In the genomic region with DNA sequence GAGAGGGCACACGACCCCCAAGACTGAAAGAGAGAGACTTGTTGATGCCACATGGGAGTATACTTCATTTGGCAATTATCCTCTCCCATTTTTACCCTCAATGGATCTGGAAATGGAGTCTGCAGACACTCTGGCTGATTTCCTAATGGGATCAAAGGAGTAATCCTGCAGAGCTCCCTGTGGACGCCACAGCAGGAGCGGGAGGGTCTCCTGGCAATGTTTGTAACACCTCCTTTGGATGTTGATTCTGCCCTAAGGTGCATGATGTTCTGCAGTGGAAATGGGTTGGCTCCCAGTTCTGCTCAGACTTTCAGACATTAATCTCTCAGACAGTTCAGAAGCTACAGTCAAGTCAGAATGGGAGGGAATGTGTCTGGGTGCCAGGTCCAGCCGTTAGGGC, we compare ENCODE assay signal across 14 cellular contexts.
A peak's percentile ranks its signal among the peaks of the same experiment; 100 is the strongest.
DNase-seq lines count a peak whose midpoint lies in the region; ATAC-seq and TF ChIP-seq lines count a peak whose summit lies in the region.
"Had no signal": no experiment of that assay in that cellular context is flagged by ENCODE, and none has a peak within 500 bp of the region (broad histone marks: within the 10 kb centered on the region; RNA-seq: fewer than 3 reads in every experiment).

No MANE protein-coding gene starts in this region.

- DNase-seq in NCI-H82 treated with DMSO at 0.1 percent for 48 hours (lab: John Stamatoyannopoulos, UW; ENCODE audit: unreplicated experiment) (peak; percentile 14), endodermal cell (peak; percentile 75), DMS 273 (lab: John Stamatoyannopoulos, UW; ENCODE audit: unreplicated experiment) (no peak), HuH-7.5 (ENCODE audit: low spot score) (no peak), upper lobe of left lung (no peak)
- DNase-seq in natural killer cell treated with Interleukin-12 subunit alpha and Interleukin-12 subunit beta and Interleukin-15 and Interleukin-18, amount 100 ng/mL, for 72 hours (ENCODE audit: low spot score): no peak
- DNase-seq: 8988T; CD4-positive, alpha-beta memory T cell; DMS79 treated with DMSO at 0.1 percent for 48 hours; H9; IMR-90 had no signal

- TF ChIP-seq EP300 in upper lobe of left lung (IDR thresholded peaks at IDR 0.05): no peak

- no peaks in the 10 kb centered on the region for H3K9me3 Mint-ChIP-seq in endodermal cell
- no peaks in the 10 kb centered on the region for H3K9me3 Mint-ChIP-seq in natural killer cell treated with Interleukin-12 subunit alpha and Interleukin-12 subunit beta and Interleukin-15 and Interleukin-18, amount 100 ng/mL, for 72 hours
- H3K9me3 Mint-ChIP-seq: CD14-positive monocyte; CD4-positive, alpha-beta memory T cell; H9 had no signal

- H3K27ac Mint-ChIP-seq in endodermal cell: peak overlapping the region; percentile 19
- H3K27ac Mint-ChIP-seq in natural killer cell treated with Interleukin-12 subunit alpha and Interleukin-12 subunit beta and Interleukin-15 and Interleukin-18, amount 100 ng/mL, for 72 hours: peak overlapping the region in 1 of 2 donors; percentile 76
- H3K27ac Mint-ChIP-seq: CD14-positive monocyte had no signal

- no peaks in the 10 kb centered on the region for H3K36me3 Mint-ChIP-seq in endodermal cell (ENCODE audit: low read depth)
- no peaks in the 10 kb centered on the region for H3K36me3 Mint-ChIP-seq in natural killer cell treated with Interleukin-12 subunit alpha and Interleukin-12 subunit beta and Interleukin-15 and Interleukin-18, amount 100 ng/mL, for 72 hours
- H3K36me3 Mint-ChIP-seq: CD14-positive monocyte; CD4-positive, alpha-beta memory T cell had no signal

- H3K27me3 ChIP-seq in HUES6 (ENCODE audit: control insufficient read depth, insufficient read depth, low read length) (no peaks in the 10 kb centered on the region), endodermal cell (ENCODE audit: control insufficient read depth, insufficient read depth, low read length, poor library complexity, severe bottlenecking) (no peaks in the 10 kb centered on the region), upper lobe of left lung (no peaks in the 10 kb centered on the region)
- H3K27me3 ChIP-seq: BLaER1 had no signal

- H3K9me3 ChIP-seq in HUES6 (ENCODE audit: control insufficient read depth, insufficient read depth, low read depth, low read length): no peaks in the 10 kb centered on the region
- no peaks in the 10 kb centered on the region for H3K9me3 ChIP-seq in endodermal cell (ENCODE audit: control insufficient read depth, low read length)
- no peaks in the 10 kb centered on the region for H3K9me3 ChIP-seq in upper lobe of left lung
- H3K9me3 ChIP-seq: BLaER1 had no signal

- no peaks in the 10 kb centered on the region for H3K27me3 Mint-ChIP-seq in endodermal cell (ENCODE audit: insufficient read depth)
- no peaks in the 10 kb centered on the region for H3K27me3 Mint-ChIP-seq in natural killer cell treated with Interleukin-12 subunit alpha and Interleukin-12 subunit beta and Interleukin-15 and Interleukin-18, amount 100 ng/mL, for 72 hours

- TF ChIP-seq POLR2A in upper lobe of left lung (IDR thresholded peaks at IDR 0.05): no peak

- H3K4me1 Mint-ChIP-seq in endodermal cell: peaks cover 30% of the 10 kb centered on the region
- peaks cover 46 to 53% of the 10 kb centered on the region in 2 donors for H3K4me1 Mint-ChIP-seq in natural killer cell treated with Interleukin-12 subunit alpha and Interleukin-12 subunit beta and Interleukin-15 and Interleukin-18, amount 100 ng/mL, for 72 hours (ENCODE audit: low read depth in 2 of 2)

- H3K27ac ChIP-seq in HUES6 (ENCODE audit: low read depth, low read length) (no peak overlapping the region), endodermal cell (ENCODE audit: low read depth, low read length) (no peak overlapping the region), upper lobe of left lung (no peak overlapping the region)
- H3K27ac ChIP-seq: BLaER1 had no signal

- TF ChIP-seq CTCF in endodermal cell (conservative IDR thresholded peaks at IDR 0.05) (no peak), upper lobe of left lung (IDR thresholded peaks at IDR 0.05) (no peak)

- peak overlapping the region; percentile 21 for H3K4me3 Mint-ChIP-seq in endodermal cell
- H3K4me3 Mint-ChIP-seq in natural killer cell treated with Interleukin-12 subunit alpha and Interleukin-12 subunit beta and Interleukin-15 and Interleukin-18, amount 100 ng/mL, for 72 hours: peak overlapping the region; percentile 49
- H3K4me3 Mint-ChIP-seq: CD14-positive monocyte; CD4-positive, alpha-beta memory T cell; H9 had no signal

- H3K4me3 ChIP-seq in HUES6 (ENCODE audit: low read depth, low read length) (no peak overlapping the region), endodermal cell (ENCODE audit: low read length) (peak overlapping the region; percentile 6), upper lobe of left lung (no peak overlapping the region)
- H3K4me3 ChIP-seq: BLaER1 had no signal

- H3K9ac ChIP-seq in HUES6 (ENCODE audit: low read length) (peak overlapping the region; percentile 27), endodermal cell (ENCODE audit: extremely low read depth, low read length, poor library complexity, severe bottlenecking) (no peak overlapping the region)
- H3K9ac ChIP-seq: BLaER1 had no signal

- H3K4me1 ChIP-seq in HUES6 (ENCODE audit: control insufficient read depth, insufficient read depth, low read length): peaks cover 17% of the 10 kb centered on the region; the same call in 1 of the 2 replicates
- peaks cover 13% of the 10 kb centered on the region for H3K4me1 ChIP-seq in endodermal cell (ENCODE audit: control insufficient read depth, insufficient read depth, low read length)
- H3K4me1 ChIP-seq in upper lobe of left lung: no peaks in the 10 kb centered on the region
- H3K4me1 ChIP-seq: BLaER1 had no signal

- H3K36me3 ChIP-seq in HUES6 (ENCODE audit: control insufficient read depth, insufficient read depth, low read length) (no peaks in the 10 kb centered on the region), endodermal cell (ENCODE audit: control insufficient read depth, insufficient read depth, low read length) (no peaks in the 10 kb centered on the region), upper lobe of left lung (no peaks in the 10 kb centered on the region)
- H3K36me3 ChIP-seq: BLaER1 had no signal

- no peak for ATAC-seq in natural killer cell treated with Interleukin-12 subunit alpha and Interleukin-12 subunit beta and Interleukin-15 and Interleukin-18, amount 100 ng/mL, for 72 hours
- ATAC-seq in upper lobe of left lung (ENCODE audit: low FRiP score in 2 of 2): no peak

- WGBS in endodermal cell (ENCODE audit: insufficient coverage in 1 of 2, insufficient read length in 1 of 2), 2 experiments: 63% methylated on average over 4 of the region's 4 CpGs; no CpG with 5 or more reads in 1 of the 2 experiments
- WGBS in upper lobe of left lung, 2 donors: 53 to 63% methylated on average over 4 of the region's 4 CpGs

Comparison
In these comparisons a context has a peak if more than half of its experiments do, and no peak if none do; other contexts are left out.
1. DNase-seq: peak in NCI-H82 treated with DMSO at 0.1 percent for 48 hours (single experiment) and endodermal cell (single experiment); none in natural killer cell treated with Interleukin-12 subunit alpha and Interleukin-12 subunit beta and Interleukin-15 and Interleukin-18, amount 100 ng/mL, for 72 hours (single experiment), DMS 273 (single experiment), HuH-7.5 (single experiment) and upper lobe of left lung (0 of 2).